ENCODE assay signal across 2 cellular contexts in genomic region chr6:24387818-24388217, GRCh38.
TF ChIP-seq lines count a peak whose summit lies in the region.

No MANE protein-coding gene starts in this region.

TF ChIP-seq in A549, 52 proteins besides CTCF, POLR2A, EP300 and RAD21:
- TF ChIP-seq HOXA7 (CRISPR knock-in tag; IDR thresholded peaks at IDR 0.05) (no peak), HEYL (CRISPR knock-in tag; IDR thresholded peaks at IDR 0.05) (no peak), KDM1A (IDR thresholded peaks at IDR 0.05; ENCODE audit: low read depth) (no peak), ESRRA (IDR thresholded peaks at IDR 0.05; ENCODE audit: borderline replicate concordance, low read length) (no peak), EHMT2 (IDR thresholded peaks at IDR 0.05; ENCODE audit: low read depth) (no peak), JUNB (IDR thresholded peaks at IDR 0.05) (no peak), SREBF2 (IDR thresholded peaks at IDR 0.05) (no peak)

TF ChIP-seq in GM23338, 12 proteins besides CTCF, POLR2A, EP300 and RAD21:
- TF ChIP-seq ZNF331 (CRISPR knock-in tag; IDR thresholded peaks at IDR 0.05; ENCODE audit: low read depth) (no peak), EZH2 (IDR thresholded peaks at IDR 0.05; ENCODE audit: low read depth, unreplicated experiment) (no peak), ZNF114 (CRISPR knock-in tag; IDR thresholded peaks at IDR 0.05) (no peak), ZNF462 (CRISPR knock-in tag; IDR thresholded peaks at IDR 0.05) (no peak), POLR2AphosphoS5 (IDR thresholded peaks at IDR 0.05; ENCODE audit: low read depth) (no peak), STAT1 (IDR thresholded peaks at IDR 0.05; ENCODE audit: unreplicated experiment) (no peak), ETS1 (IDR thresholded peaks at IDR 0.05) (no peak), JUNB (IDR thresholded peaks at IDR 0.05; ENCODE audit: unreplicated experiment) (no peak), REST (IDR thresholded peaks at IDR 0.05; ENCODE audit: unreplicated experiment) (no peak), EZH2phosphoT487 (IDR thresholded peaks at IDR 0.05; ENCODE audit: unreplicated experiment) (no peak), NANOG (IDR thresholded peaks at IDR 0.05; ENCODE audit: borderline replicate concordance) (no peak), CREB1 (CRISPR knock-in tag; IDR thresholded peaks at IDR 0.05; ENCODE audit: low read depth) (no peak)
